Comparison of ENCODE assay signal across 8 cellular contexts in the genomic region with DNA sequence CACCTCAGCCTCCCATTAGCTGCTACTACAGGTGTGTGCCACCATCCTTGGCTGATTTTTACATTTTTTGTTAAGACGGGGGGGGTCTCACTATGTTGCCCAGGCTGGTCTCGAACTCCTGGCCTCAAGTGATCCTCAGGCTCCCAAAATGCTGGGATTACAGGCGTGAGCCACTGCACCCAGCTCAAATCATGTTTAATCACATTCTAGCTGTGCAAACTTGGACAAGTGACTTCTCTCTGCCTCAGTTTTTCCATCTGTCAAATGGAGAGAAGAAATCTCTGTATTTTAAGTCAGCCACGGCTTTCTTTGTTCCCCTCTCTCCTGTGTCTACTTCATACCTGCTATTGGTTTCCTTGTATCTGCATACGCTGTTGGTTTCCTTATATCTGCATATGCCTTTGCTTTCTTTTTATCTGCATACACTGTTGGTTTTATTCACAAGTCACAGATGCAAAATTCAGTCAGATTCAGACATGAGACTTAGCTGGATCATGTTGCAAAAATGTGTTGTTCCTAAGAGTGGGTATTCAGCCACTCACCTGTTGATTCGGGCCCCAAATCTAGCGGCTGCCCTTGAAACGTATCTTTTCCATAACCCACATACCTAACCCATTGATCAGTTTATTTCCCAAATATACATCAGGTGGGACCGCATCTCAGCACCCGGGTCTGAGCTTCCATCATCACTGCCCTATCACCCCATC.
"Had no signal": no experiment of that assay in that cellular context is flagged by ENCODE, and none has a peak within 500 bp of the region (broad histone marks: within the 10 kb centered on the region; RNA-seq: fewer than 3 reads in every experiment).

No MANE protein-coding gene starts in this region.

- ATAC-seq: GM23338 had no signal

- H2AFZ ChIP-seq: GM23338 had no signal

- H3K4me3 ChIP-seq: GM23338 had no signal

- DNase-seq: H9, HCEC 1CT, HFFc6, KG1 had no signal

- H3K27ac ChIP-seq: HL-60 had no signal

- H3K4me2 ChIP-seq: GM23338 had no signal

- FAIRE-seq: H1, H54 had no signal
